In the genomic region with DNA sequence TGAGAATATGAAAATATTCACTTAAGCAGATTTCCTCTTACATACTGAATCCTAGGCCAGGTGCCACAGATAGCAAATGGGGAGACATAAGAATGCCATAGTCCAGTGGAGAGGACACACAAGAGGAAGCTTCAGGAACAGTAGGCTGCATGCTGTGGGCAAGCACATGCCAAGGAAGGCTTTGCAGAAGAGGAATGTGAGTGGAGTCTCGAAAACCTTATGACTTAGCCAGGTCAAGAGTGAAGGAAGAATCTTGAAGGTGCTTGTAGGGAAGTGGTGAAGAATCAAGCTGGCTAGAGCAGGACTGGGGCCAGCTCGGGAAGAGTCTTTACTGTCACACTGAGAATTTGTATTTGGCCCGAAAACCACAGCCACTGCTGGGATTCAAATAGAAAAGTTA, we compare ENCODE assay signal across 20 cellular contexts.
"Had no signal": no experiment of that assay in that cellular context is flagged by ENCODE, and none has a peak within 500 bp of the region (broad histone marks: within the 10 kb centered on the region; RNA-seq: fewer than 3 reads in every experiment).

No MANE protein-coding gene starts in this region.

- H3K4me3 Mint-ChIP-seq: activated CD4-positive, alpha-beta memory T cell treated with anti-CD3 and anti-CD28 coated beads, Interleukin-2, amount 10 ng/mL, durations not matched to agents 7 days and 5 days; activated CD4-positive, alpha-beta T cell treated with anti-CD3 and anti-CD28 coated beads for 36 hours; activated CD8-positive, alpha-beta memory T cell treated with anti-CD3 and anti-CD28 coated beads, Interleukin-2, amount 10 ng/mL, durations not matched to agents 7 days and 5 days; activated naive CD8-positive, alpha-beta T cell treated with anti-CD3 and anti-CD28 coated beads for 36 hours; brain; nephron; stimulated activated memory B cell treated with anti-CD40 and anti-IgM and Interleukin-4, amounts not matched to agents 10 μg/mL and 1 μg/mL and 100 μg/mL, for 72 hours had no signal

- H3K27ac ChIP-seq: colonic mucosa, left lung, sigmoid colon, testis, WERI-Rb-1 had no signal

- H3K9me3 ChIP-seq: colonic mucosa, left lung, sigmoid colon, testis had no signal

- H3K4me1 ChIP-seq: colonic mucosa, left lung, sigmoid colon, testis had no signal

- H3K27ac Mint-ChIP-seq: activated CD4-positive, alpha-beta memory T cell treated with anti-CD3 and anti-CD28 coated beads, Interleukin-2, amount 10 ng/mL, durations not matched to agents 7 days and 5 days; activated CD4-positive, alpha-beta T cell treated with anti-CD3 and anti-CD28 coated beads for 36 hours; activated CD8-positive, alpha-beta memory T cell treated with anti-CD3 and anti-CD28 coated beads, Interleukin-2, amount 10 ng/mL, durations not matched to agents 7 days and 5 days; activated naive CD8-positive, alpha-beta T cell treated with anti-CD3 and anti-CD28 coated beads for 36 hours; brain; nephron; stimulated activated memory B cell treated with anti-CD40 and anti-IgM and Interleukin-4, amounts not matched to agents 10 μg/mL and 1 μg/mL and 100 μg/mL, for 72 hours had no signal

- H3K27me3 Mint-ChIP-seq: activated CD4-positive, alpha-beta memory T cell treated with anti-CD3 and anti-CD28 coated beads, Interleukin-2, amount 10 ng/mL, durations not matched to agents 7 days and 5 days; activated CD4-positive, alpha-beta T cell treated with anti-CD3 and anti-CD28 coated beads for 36 hours; activated CD8-positive, alpha-beta memory T cell treated with anti-CD3 and anti-CD28 coated beads, Interleukin-2, amount 10 ng/mL, durations not matched to agents 7 days and 5 days; activated naive CD8-positive, alpha-beta T cell treated with anti-CD3 and anti-CD28 coated beads for 36 hours; brain; stimulated activated memory B cell treated with anti-CD40 and anti-IgM and Interleukin-4, amounts not matched to agents 10 μg/mL and 1 μg/mL and 100 μg/mL, for 72 hours had no signal

- H3K4me3 ChIP-seq: colonic mucosa, left lung, sigmoid colon, testis had no signal

- H3K36me3 ChIP-seq: colonic mucosa, left lung, sigmoid colon, WERI-Rb-1 had no signal

- H3K9me3 Mint-ChIP-seq: activated CD4-positive, alpha-beta memory T cell treated with anti-CD3 and anti-CD28 coated beads, Interleukin-2, amount 10 ng/mL, durations not matched to agents 7 days and 5 days; activated naive CD8-positive, alpha-beta T cell treated with anti-CD3 and anti-CD28 coated beads for 36 hours; brain; nephron; stimulated activated memory B cell treated with anti-CD40 and anti-IgM and Interleukin-4, amounts not matched to agents 10 μg/mL and 1 μg/mL and 100 μg/mL, for 72 hours had no signal

- H3K27me3 ChIP-seq: colonic mucosa, left lung, sigmoid colon, testis had no signal

- H3K36me3 Mint-ChIP-seq: brain; stimulated activated memory B cell treated with anti-CD40 and anti-IgM and Interleukin-4, amounts not matched to agents 10 μg/mL and 1 μg/mL and 100 μg/mL, for 72 hours had no signal

- H3K4me1 Mint-ChIP-seq: activated naive CD8-positive, alpha-beta T cell treated with anti-CD3 and anti-CD28 coated beads for 36 hours; stimulated activated memory B cell treated with anti-CD40 and anti-IgM and Interleukin-4, amounts not matched to agents 10 μg/mL and 1 μg/mL and 100 μg/mL, for 72 hours had no signal

- DNase-seq: activated CD4-positive, alpha-beta memory T cell treated with anti-CD3 and anti-CD28 coated beads, Interleukin-2, amount 10 ng/mL, durations not matched to agents 7 days and 5 days; activated CD4-positive, alpha-beta T cell treated with anti-CD3 and anti-CD28 coated beads for 36 hours; activated CD8-positive, alpha-beta memory T cell treated with anti-CD3 and anti-CD28 coated beads, Interleukin-2, amount 10 ng/mL, durations not matched to agents 7 days and 5 days; activated naive CD4-positive, alpha-beta T cell; activated naive CD8-positive, alpha-beta T cell treated with anti-CD3 and anti-CD28 coated beads for 36 hours; central memory CD4-positive, alpha-beta T cell; colonic mucosa; erythroblast; foreskin melanocyte; hypothalamus; left lung; midbrain; sigmoid colon; stimulated activated CD4-positive, alpha-beta T cell treated with anti-CD3 and anti-CD28 coated beads, Interleukin-4, amount 100 ng/mL, for 24 hours; T-helper 2 cell; testis; WERI-Rb-1 had no signal
